Comparison of ENCODE assay signal across 8 cellular contexts in the genomic region with DNA sequence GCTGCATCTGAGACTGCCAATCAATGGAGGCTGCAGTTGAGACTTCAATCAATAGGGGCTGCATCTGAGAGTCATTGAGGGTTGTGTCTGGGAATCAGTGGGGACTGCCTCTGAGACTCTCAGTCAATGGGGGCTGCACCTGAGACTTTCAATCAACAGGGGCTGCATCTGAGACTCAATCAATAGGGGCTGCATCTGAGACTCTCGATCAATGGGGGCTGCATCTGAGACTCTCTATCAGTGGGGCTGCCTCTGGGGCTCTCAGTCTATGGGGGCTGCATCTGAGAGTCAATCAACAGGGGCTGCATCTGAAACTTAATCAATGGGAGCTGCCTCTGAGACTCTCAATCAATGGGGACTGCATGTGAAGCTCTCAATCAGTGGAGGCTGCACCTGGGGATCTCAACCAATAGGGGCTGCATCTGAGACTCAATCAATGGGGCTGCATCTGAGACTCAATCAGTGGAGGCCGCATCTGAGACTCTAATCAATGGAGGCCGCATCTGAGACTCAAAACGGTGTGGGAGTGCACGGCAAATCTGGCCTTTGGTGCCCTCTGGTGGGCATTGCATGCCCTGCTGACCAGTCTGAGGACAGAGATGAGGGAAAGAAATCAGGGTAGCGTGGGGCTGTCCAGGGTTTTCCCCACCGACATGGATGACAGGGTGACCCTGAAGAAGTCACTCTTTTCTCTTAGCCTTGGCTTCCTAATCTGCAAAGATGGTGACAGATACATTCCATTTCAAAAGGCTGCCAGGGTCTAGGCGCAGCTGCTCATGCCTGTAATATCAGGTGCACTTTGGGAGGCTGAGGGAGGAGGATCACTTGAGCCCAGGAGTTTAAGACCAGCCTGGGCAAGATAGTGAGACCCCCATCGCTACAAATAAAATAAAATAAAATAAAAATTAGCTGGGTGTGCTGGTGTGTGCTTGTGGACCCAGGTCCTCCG. TPM values are rescaled to one million over a fixed set of nuclear protein-coding genes. Genes with fewer than 3 reads are reported as not detected.
DNase-seq lines count a peak whose midpoint lies in the region; ATAC-seq lines count a peak whose summit lies in the region.

No MANE protein-coding gene starts in this region.

- DNase-seq in G401 (ENCODE audit: low spot score) = peak; percentile 76
- peak; percentile 36 for DNase-seq in NCI-H226
- peak; percentile 81 to 84 for DNase-seq in activated CD4-positive, alpha-beta T cell treated with anti-CD3 and anti-CD28 coated beads, Interleukin-2, amount 50 U/mL, for 48 hours
- peak; percentile 62 for DNase-seq in effector CD4-positive, alpha-beta T cell
- DNase-seq in memory B cell (ENCODE audit: low spot score in 2 of 2) = peak; percentile 68 to 80
- DNase-seq in stimulated activated CD8-positive, alpha-beta memory T cell treated with anti-CD3 and anti-CD28 coated beads, Interleukin-15, amount 100 ng/mL, for 24 hours (ENCODE audit: low read depth) = peak; percentile 53

- no peak overlapping the region for H3K27ac Mint-ChIP-seq in memory B cell

- in situ Hi-C loops in G401 (cut with HindIII; ENCODE audit: low sequenced_read_pairs) = no loop called here

- ATAC-seq in HG02759 (IDR thresholded peaks at IDR 0.05; ENCODE audit: unreplicated experiment) (peak; percentile 71), memory B cell (ENCODE audit: low read depth) (peak; percentile 98), HG02852 (IDR thresholded peaks at IDR 0.05; ENCODE audit: unreplicated experiment) (no peak)

- peaks cover 8% of the 10 kb centered on the region for H3K27me3 Mint-ChIP-seq in memory B cell

- H3K4me1 Mint-ChIP-seq in memory B cell = peaks cover 5% of the 10 kb centered on the region

- H3K9me3 Mint-ChIP-seq in memory B cell = no peaks in the 10 kb centered on the region

- no peaks in the 10 kb centered on the region for H3K36me3 Mint-ChIP-seq in memory B cell

- H3K4me3 Mint-ChIP-seq in memory B cell = no peak overlapping the region

RNA-seq across cellular contexts. Expression of a gene that starts 41.3 kb away (rescaled TPM):
- total RNA-seq in G401 (2014; rRNA removed; shearing (Covaris generic)) = 265 and 299 TPM in 2 replicates
